ENCODE assay signal across 14 cellular contexts in genomic region chr1:51314974-51315373, GRCh38. TPM values are rescaled to one million over a fixed set of nuclear protein-coding genes. Genes with fewer than 3 reads are reported as not detected.
DNase-seq lines count a peak whose midpoint lies in the region; ATAC-seq and TF ChIP-seq lines count a peak whose summit lies in the region.
"Had no signal": no experiment of that assay in that cellular context is flagged by ENCODE, and none has a peak within 500 bp of the region (broad histone marks: within the 10 kb centered on the region; RNA-seq: fewer than 3 reads in every experiment).

No MANE protein-coding gene starts in this region.

- intact Hi-C loops in left ventricle myocardium inferior (cut with micrococcal nuclease), result no loop called here

- no peak overlapping the region for H3K4me3 Mint-ChIP-seq in activated T-helper 17 cell treated with anti-CD3 and anti-CD28 coated beads, Interleukin-2, amount 50 U/mL, for 72 hours
- no peak overlapping the region for H3K4me3 Mint-ChIP-seq in stimulated activated effector memory CD8-positive, alpha-beta T cell treated with anti-CD3 and anti-CD28 coated beads, Interleukin-12 subunit alpha, Interleukin-12 subunit beta, amount 100 ng/mL, for 72 hours
- H3K4me3 Mint-ChIP-seq: activated naive CD4-positive, alpha-beta T cell treated with anti-CD3 and anti-CD28 coated beads, Interleukin-2, amount 50 U/mL, for 24 hours had no signal

- no peaks in the 10 kb centered on the region for H3K36me3 Mint-ChIP-seq in activated T-helper 17 cell treated with anti-CD3 and anti-CD28 coated beads, Interleukin-2, amount 50 U/mL, for 72 hours (ENCODE audit: low read depth)
- no peaks in the 10 kb centered on the region for H3K36me3 Mint-ChIP-seq in stimulated activated effector memory CD8-positive, alpha-beta T cell treated with anti-CD3 and anti-CD28 coated beads, Interleukin-12 subunit alpha, Interleukin-12 subunit beta, amount 100 ng/mL, for 72 hours
- H3K36me3 Mint-ChIP-seq: activated naive CD4-positive, alpha-beta T cell treated with anti-CD3 and anti-CD28 coated beads, Interleukin-2, amount 50 U/mL, for 24 hours had no signal

- no peaks in the 10 kb centered on the region for H3K27me3 Mint-ChIP-seq in activated T-helper 17 cell treated with anti-CD3 and anti-CD28 coated beads, Interleukin-2, amount 50 U/mL, for 72 hours
- H3K27me3 Mint-ChIP-seq: activated naive CD4-positive, alpha-beta T cell treated with anti-CD3 and anti-CD28 coated beads, Interleukin-2, amount 50 U/mL, for 24 hours had no signal

- peaks cover 8% of the 10 kb centered on the region for H3K4me1 Mint-ChIP-seq in activated T-helper 17 cell treated with anti-CD3 and anti-CD28 coated beads, Interleukin-2, amount 50 U/mL, for 72 hours
- H3K4me1 Mint-ChIP-seq in stimulated activated effector memory CD8-positive, alpha-beta T cell treated with anti-CD3 and anti-CD28 coated beads, Interleukin-12 subunit alpha, Interleukin-12 subunit beta, amount 100 ng/mL, for 72 hours, result peaks cover 11% of the 10 kb centered on the region
- H3K4me1 Mint-ChIP-seq: activated naive CD4-positive, alpha-beta T cell treated with anti-CD3 and anti-CD28 coated beads, Interleukin-2, amount 50 U/mL, for 24 hours had no signal

- no peak for TF ChIP-seq CTCF in foreskin keratinocyte (conservative IDR thresholded peaks at IDR 0.05)
- no peak for TF ChIP-seq CTCF in GM13977 (IDR thresholded peaks at IDR 0.05; ENCODE audit: extremely low read depth, insufficient read depth, missing control alignments)
- no peak for TF ChIP-seq CTCF in left ventricle myocardium inferior (IDR thresholded peaks at IDR 0.05; ENCODE audit: borderline replicate concordance)

- H3K36me3 ChIP-seq in left ventricle myocardium inferior, result peaks cover 5% of the 10 kb centered on the region

- DNase-seq in DMS53 (lab: John Stamatoyannopoulos, UW) (peak; percentile 62), foreskin keratinocyte (peak; percentile 19 to 40), GM13977 (ENCODE audit: low spot score) (no peak), left ventricle myocardium inferior (no peak)
- no peak for DNase-seq in stimulated activated effector memory CD8-positive, alpha-beta T cell treated with anti-CD3 and anti-CD28 coated beads, Interleukin-12 subunit alpha, Interleukin-12 subunit beta, amount 100 ng/mL, for 72 hours (ENCODE audit: low spot score in 2 of 2)
- DNase-seq: activated CD4-positive, alpha-beta T cell treated with anti-CD3 and anti-CD28 coated beads, Interleukin-2, amount 50 U/mL, for 1 hour; left cardiac atrium; NCI-H2081 treated with DMSO at 0.1 percent for 48 hours; NCI-H524 treated with DMSO at 0.1 percent for 48 hours; stimulated activated naive CD8-positive, alpha-beta T cell treated with anti-CD3 and anti-CD28 coated beads, Interleukin-15, Interleukin-2, amounts not matched to agents 100 U/mL and 50 U/mL, for 24 hours had no signal

- no peaks in the 10 kb centered on the region for H3K9me3 ChIP-seq in left ventricle myocardium inferior (replicated peaks)

- in situ Hi-C loops in GM13977 (cut with MboI; ENCODE audit: low pct_unique_long_range_greater_than_20kb, low sequenced_read_pairs, unreplicated experiment), result no loop called here

- peaks cover 15% of the 10 kb centered on the region for H3K4me1 ChIP-seq in foreskin keratinocyte
- H3K4me1 ChIP-seq in left ventricle myocardium inferior, result no peaks in the 10 kb centered on the region

- H3K27me3 ChIP-seq in foreskin keratinocyte (no peaks in the 10 kb centered on the region), left ventricle myocardium inferior (ENCODE audit: low read depth) (no peaks in the 10 kb centered on the region)

- H3K4me3 ChIP-seq in left ventricle myocardium inferior, result no peak overlapping the region

- peak overlapping the region; percentile 41 for H3K27ac Mint-ChIP-seq in activated T-helper 17 cell treated with anti-CD3 and anti-CD28 coated beads, Interleukin-2, amount 50 U/mL, for 72 hours
- peak overlapping the region; percentile 41 for H3K27ac Mint-ChIP-seq in stimulated activated effector memory CD8-positive, alpha-beta T cell treated with anti-CD3 and anti-CD28 coated beads, Interleukin-12 subunit alpha, Interleukin-12 subunit beta, amount 100 ng/mL, for 72 hours
- H3K27ac Mint-ChIP-seq: activated naive CD4-positive, alpha-beta T cell treated with anti-CD3 and anti-CD28 coated beads, Interleukin-2, amount 50 U/mL, for 24 hours had no signal

- no peaks in the 10 kb centered on the region for H3K9me3 Mint-ChIP-seq in activated T-helper 17 cell treated with anti-CD3 and anti-CD28 coated beads, Interleukin-2, amount 50 U/mL, for 72 hours
- no peaks in the 10 kb centered on the region for H3K9me3 Mint-ChIP-seq in stimulated activated effector memory CD8-positive, alpha-beta T cell treated with anti-CD3 and anti-CD28 coated beads, Interleukin-12 subunit alpha, Interleukin-12 subunit beta, amount 100 ng/mL, for 72 hours
- H3K9me3 Mint-ChIP-seq: activated naive CD4-positive, alpha-beta T cell treated with anti-CD3 and anti-CD28 coated beads, Interleukin-2, amount 50 U/mL, for 24 hours had no signal

- no peak for ATAC-seq in activated T-helper 17 cell treated with anti-CD3 and anti-CD28 coated beads, Interleukin-2, amount 50 U/mL, for 72 hours (replicated peaks)
- ATAC-seq in foreskin keratinocyte (peak; percentile 21), HG03457 (IDR thresholded peaks at IDR 0.05; ENCODE audit: unreplicated experiment) (no peak), GM19351 (IDR thresholded peaks at IDR 0.05; ENCODE audit: unreplicated experiment) (no peak)
- no peak for ATAC-seq in stimulated activated effector memory CD8-positive, alpha-beta T cell treated with anti-CD3 and anti-CD28 coated beads, Interleukin-12 subunit alpha, Interleukin-12 subunit beta, amount 100 ng/mL, for 72 hours
- ATAC-seq: stimulated activated naive CD8-positive, alpha-beta T cell treated with anti-CD3 and anti-CD28 coated beads, Interleukin-15, Interleukin-2, amounts not matched to agents 100 U/mL and 50 U/mL, for 24 hours had no signal

- H3K27ac ChIP-seq in foreskin keratinocyte (no peak overlapping the region), left ventricle myocardium inferior (replicated peaks) (no peak overlapping the region)

RNA-seq across cellular contexts. Expression of gene TTC39A, which starts 15.4 kb away (rescaled TPM):
- total RNA-seq in activated T-helper 17 cell treated with anti-CD3 and anti-CD28 coated beads, Interleukin-2, amount 50 U/mL, for 72 hours, result under 1 TPM in 1 of 2 donors, not detected in 1; 0.74 TPM
- total RNA-seq in foreskin keratinocyte (0.20 and 0.25 TPM in 2 replicates), left ventricle myocardium inferior (25.7 TPM)
- 0.11 and 0.13 TPM in 2 replicates for polyA plus RNA-seq in foreskin keratinocyte

Comparison
In these comparisons a context has a peak if more than half of its experiments do, and no peak if none do; other contexts are left out.
1. DNase-seq: peak in DMS53 (single experiment) and foreskin keratinocyte (2 of 2); none in stimulated activated effector memory CD8-positive, alpha-beta T cell treated with anti-CD3 and anti-CD28 coated beads, Interleukin-12 subunit alpha, Interleukin-12 subunit beta, amount 100 ng/mL, for 72 hours (0 of 2), GM13977 (single experiment) and left ventricle myocardium inferior (single experiment).
2. RNA of gene TTC39A, which starts 15.4 kb away (total RNA-seq): 25.7 TPM in left ventricle myocardium inferior (single experiment); 0.74 TPM in activated T-helper 17 cell treated with anti-CD3 and anti-CD28 coated beads, Interleukin-2, amount 50 U/mL, for 72 hours and 0.20 to 0.25 TPM in foreskin keratinocyte; every median in the first group is over 10 times any median in the second.